ENCODE assay signal across 8 cellular contexts in the genomic region with DNA sequence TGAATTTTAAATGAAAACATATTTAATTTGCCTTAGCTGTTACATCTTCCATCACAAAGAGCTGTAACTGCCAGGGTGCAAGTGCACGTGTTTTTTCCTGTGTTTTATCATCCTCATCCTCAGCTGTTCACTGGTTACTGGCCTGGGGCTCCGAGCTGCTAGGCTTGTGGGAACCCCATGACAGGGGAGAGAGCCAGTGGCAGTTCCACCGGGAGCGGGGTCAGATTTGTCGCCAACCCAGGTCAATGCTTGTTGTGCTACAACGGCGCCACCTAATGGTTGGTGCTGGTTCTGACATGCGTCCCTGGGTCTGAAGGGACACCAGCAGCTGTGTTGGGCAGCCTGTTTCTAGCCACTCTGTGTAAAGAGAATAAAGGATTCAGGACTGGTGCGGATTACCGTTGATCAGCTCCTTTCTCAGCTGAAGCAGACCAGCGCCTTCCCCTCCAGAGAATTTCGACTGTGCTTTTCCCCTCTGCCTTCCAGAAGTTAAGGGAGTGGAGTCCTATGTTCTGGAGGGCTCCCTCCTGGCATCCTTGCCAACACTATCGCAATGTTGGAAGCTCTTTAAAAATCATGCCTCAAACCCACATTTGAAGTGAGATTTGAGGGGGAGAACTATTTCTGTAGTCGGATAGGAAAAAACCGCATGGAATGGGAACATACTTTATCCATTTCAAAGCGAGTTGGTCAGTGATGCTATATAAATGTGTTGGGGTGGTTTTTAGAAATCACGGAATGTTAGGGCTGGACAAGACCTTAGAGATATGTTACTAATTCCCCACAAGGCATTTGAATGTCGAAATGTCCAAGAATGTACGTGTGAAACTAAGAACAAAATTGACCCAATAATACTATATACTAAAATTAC. TPM values are rescaled to one million over a fixed set of nuclear protein-coding genes. Genes with fewer than 3 reads are reported as not detected.
DNase-seq lines count a peak whose midpoint lies in the region; ATAC-seq and TF ChIP-seq lines count a peak whose summit lies in the region.

No MANE protein-coding gene starts in this region.

- DNase-seq in ACHN (peak; percentile 70), NCI-H2196 (lab: John Stamatoyannopoulos, UW; ENCODE audit: unreplicated experiment) (peak; percentile 91), mammary epithelial cell (peak; percentile 65), kidney epithelial cell (ENCODE audit: low read depth) (peak; percentile 12)
- DNase-seq in stimulated activated CD4-positive, alpha-beta T cell treated with anti-CD3 and anti-CD28 coated beads, Interleukin-1b, Interleukin-23, amount 100 ng/mL, for 4 hours (ENCODE audit: low read depth in 2 of 2) = peak; percentile 86 to 89

- no peaks in the 10 kb centered on the region for H4K20me1 ChIP-seq in mammary epithelial cell (ENCODE audit: insufficient read depth, low read length)

- in situ Hi-C loops in ACHN (cut with HindIII; ENCODE audit: low pct_ligation_motif_present, low pct_unique_long_range_greater_than_20kb, low sequenced_read_pairs) (loop anchor here (25.0 kb wide), 1 partner anchor 345 kb away; no protein-coding TSS in a partner anchor), mammary epithelial cell (cut with MboI; ENCODE audit: low sequenced_read_pairs in 2 of 2) (loop anchor here (10.0 to 25.0 kb wide), 3 partner anchors 237 to 845 kb away; no protein-coding TSS in a partner anchor)

- dilution Hi-C loops in mammary epithelial cell (cut with HindIII; ENCODE audit: low sequenced_read_pairs) = loop anchor here (5.0 kb wide), 1 partner anchor 75 kb away; no protein-coding TSS in a partner anchor

- no peak overlapping the region for H3K27ac ChIP-seq in mammary epithelial cell (ENCODE audit: insufficient read depth, low read depth, low read length)

- no peaks in the 10 kb centered on the region for H3K79me2 ChIP-seq in mammary epithelial cell (ENCODE audit: insufficient read depth, low read length)

- 3% methylated on average over 17 of the region's 19 CpGs for WGBS in mammary epithelial cell (ENCODE audit: low coverage, missing lambda C conversion rate)

- H2AFZ ChIP-seq in mammary epithelial cell (ENCODE audit: low read depth, low read length) = peak overlapping the region; percentile 59

- CTCF ChIA-PET in mammary epithelial cell (lab: Charles Lee; ENCODE audit: low non-redundant PET) = interaction anchor here (0.6 to 1.0 kb wide), 3 partner anchors 85 to 404 kb away, joined by 3 to 4 read pairs (median 4); no protein-coding TSS in a partner anchor

- no TSS peak for BruUV-seq in mammary epithelial cell (replicated peaks; lab: Mats Ljungman, UMichigan)

- no peaks in the 10 kb centered on the region for H3K9me3 ChIP-seq in mammary epithelial cell (replicated peaks; ENCODE audit: insufficient read depth, low read length)

- no peaks in the 10 kb centered on the region for H3K36me3 ChIP-seq in mammary epithelial cell (ENCODE audit: insufficient read depth, low read length)
- H3K36me3 ChIP-seq in kidney epithelial cell (ENCODE audit: control insufficient read depth, insufficient read depth, low read length) = no peaks in the 10 kb centered on the region

- H3K4me3 ChIP-seq in WI38 (ENCODE audit: low read depth, low read length) (no peak overlapping the region), mammary epithelial cell (replicated peaks in 1 of 3; ENCODE audit: insufficient read depth in 1 of 3, low read depth in 2 of 3, low read length in 3 of 3) (peak overlapping the region in 1 of 3 experiments; percentile 17), kidney epithelial cell (ENCODE audit: low read depth, low read length) (no peak overlapping the region)

- peak overlapping the region; percentile 3 for H3K4me2 ChIP-seq in mammary epithelial cell (ENCODE audit: insufficient read depth, low read depth, low read length)

- ATAC-seq in GM18511 (IDR thresholded peaks at IDR 0.05; ENCODE audit: unreplicated experiment) (peak; percentile 94), HG03095 (IDR thresholded peaks at IDR 0.05; ENCODE audit: unreplicated experiment) (peak; percentile 85)

- intact Hi-C loops in mammary epithelial cell (cut with micrococcal nuclease) = loop anchor here (1.0 to 5.0 kb wide), 8 partner anchors 85 to 875 kb away; partner anchors contain the start of gene TAB2

- TF ChIP-seq CTCF in WI38 (IDR thresholded peaks at IDR 0.05; ENCODE audit: low read depth, low read length) (peak; percentile 84), mammary epithelial cell (conservative IDR thresholded peaks at IDR 0.05 in 1 of 2, IDR thresholded peaks at IDR 0.05 in 1 of 2; ENCODE audit: extremely low read depth in 1 of 2, insufficient read depth in 1 of 2, low read depth in 1 of 2, low read length in 2 of 2) (peak; percentile 82 to 89), kidney epithelial cell (IDR thresholded peaks at IDR 0.05; ENCODE audit: insufficient read depth, low read length, poor library complexity, severe bottlenecking) (peak; percentile 85)

- H3K4me1 ChIP-seq in mammary epithelial cell (ENCODE audit: insufficient read depth, low read length) = no peaks in the 10 kb centered on the region

- H3K27me3 ChIP-seq in mammary epithelial cell (ENCODE audit: insufficient read depth, low read length) (no peaks in the 10 kb centered on the region), kidney epithelial cell (ENCODE audit: control insufficient read depth, insufficient read depth, low read length) (no peaks in the 10 kb centered on the region)

- H3K9ac ChIP-seq in mammary epithelial cell (ENCODE audit: insufficient read depth, low read length) = no peak overlapping the region

RNA-seq across cellular contexts. Expression of gene SUMO4, which starts 32.1 kb away (rescaled TPM):
- 1 to 10 TPM; 1.5 to 2.0 TPM for total RNA-seq in mammary epithelial cell
- polyA plus RNA-seq in mammary epithelial cell = 0.14 TPM
- polyA minus RNA-seq in mammary epithelial cell = not detected
- total RNA-seq in kidney epithelial cell = 0.96 TPM in 1 of 2 replicates, not detected in the other

RNA-seq across cellular contexts. Expression of gene ZC3H12D, which starts 52.7 kb away (rescaled TPM):
- total RNA-seq in mammary epithelial cell (under 1 TPM; 0.16 to 0.17 TPM), kidney epithelial cell (not detected in 2 replicates)
- 0.01 TPM for polyA plus RNA-seq in mammary epithelial cell
- polyA minus RNA-seq in mammary epithelial cell = not detected

Comparison
In these comparisons a context has a peak if more than half of its experiments do, and no peak if none do; other contexts are left out.
1. DNase-seq: peak in every context shown above with its lines; median percentile 91 in NCI-H2196; 88 in stimulated activated CD4-positive, alpha-beta T cell treated with anti-CD3 and anti-CD28 coated beads, Interleukin-1b, Interleukin-23, amount 100 ng/mL, for 4 hours; 70 in ACHN; 65 in mammary epithelial cell; 12 in kidney epithelial cell.